In the genomic region with DNA sequence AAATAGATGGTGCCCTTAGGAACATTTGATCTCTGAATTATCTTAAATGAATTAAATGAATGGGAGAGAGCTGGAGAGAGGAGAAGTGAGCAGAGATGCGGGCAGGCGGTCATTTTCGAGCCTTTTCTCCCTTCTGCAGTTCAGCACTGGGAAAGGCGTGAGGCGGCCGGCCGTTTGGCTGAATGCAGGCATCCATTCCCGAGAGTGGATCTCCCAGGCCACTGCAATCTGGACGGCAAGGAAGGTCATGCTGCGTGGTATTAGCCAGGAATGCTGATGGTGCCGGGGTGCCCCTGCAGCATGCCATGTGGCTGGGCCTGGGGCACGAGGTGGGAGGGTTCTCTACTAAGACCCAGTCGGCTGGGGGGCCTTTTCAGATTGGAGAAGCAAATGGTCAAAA, we compare ENCODE assay signal across 33 cellular contexts. TPM values are rescaled to one million over a fixed set of nuclear protein-coding genes. Genes with fewer than 3 reads are reported as not detected.
"Had no signal": no experiment of that assay in that cellular context is flagged by ENCODE, and none has a peak within 500 bp of the region (broad histone marks: within the 10 kb centered on the region; RNA-seq: fewer than 3 reads in every experiment).

No MANE protein-coding gene starts in this region.

- H3K9me3 Mint-ChIP-seq: central memory CD8-positive, alpha-beta T cell; dendritic cell treated with granulocyte-macrophage colony-stimulating factor and Interleukin-4, amounts not matched to agents 40 ng/mL and 50 ng/mL, for 4 days; endodermal cell; natural killer cell treated with Interleukin-12 subunit alpha and Interleukin-12 subunit beta and Interleukin-15 and Interleukin-18, amount 100 ng/mL, for 72 hours; stimulated activated memory B cell treated with anti-CD40 and anti-IgM and Interleukin-4, amounts not matched to agents 10 μg/mL and 1 μg/mL and 100 μg/mL, for 72 hours had no signal

- H3K4me3 Mint-ChIP-seq: central memory CD8-positive, alpha-beta T cell; dendritic cell treated with granulocyte-macrophage colony-stimulating factor and Interleukin-4, amounts not matched to agents 40 ng/mL and 50 ng/mL, for 4 days; endodermal cell; natural killer cell treated with Interleukin-12 subunit alpha and Interleukin-12 subunit beta and Interleukin-15 and Interleukin-18, amount 100 ng/mL, for 72 hours; stimulated activated memory B cell treated with anti-CD40 and anti-IgM and Interleukin-4, amounts not matched to agents 10 μg/mL and 1 μg/mL and 100 μg/mL, for 72 hours had no signal

- H3K27me3 Mint-ChIP-seq: dendritic cell treated with granulocyte-macrophage colony-stimulating factor and Interleukin-4, amounts not matched to agents 40 ng/mL and 50 ng/mL, for 4 days had no signal

- DNase-seq: colonic mucosa; effector CD8-positive, alpha-beta T cell; endodermal cell; foreskin fibroblast; gastrocnemius medialis; head of caudate nucleus; kidney; left cardiac atrium; left ventricle myocardium superior; lower lobe of right lung; stimulated activated CD4-positive, alpha-beta T cell treated with anti-CD3 and anti-CD28 coated beads, Interleukin-12 subunit alpha, Interleukin-12 subunit beta, amount 100 ng/mL, for 4 hours; stimulated activated CD4-positive, alpha-beta T cell treated with anti-CD3 and anti-CD28 coated beads, Interleukin-2, amount 100 ng/mL, for 24 hours; stimulated activated CD4-positive, alpha-beta T cell treated with anti-CD3 and anti-CD28 coated beads, Interleukin-4, amount 100 ng/mL, for 4 hours; stimulated activated naive CD8-positive, alpha-beta T cell treated with anti-CD3 and anti-CD28 coated beads, Interleukin-15, Interleukin-2, amounts not matched to agents 100 U/mL and 50 U/mL, for 24 hours; uterus had no signal

- H3K4me1 Mint-ChIP-seq: central memory CD8-positive, alpha-beta T cell; endodermal cell; stimulated activated memory B cell treated with anti-CD40 and anti-IgM and Interleukin-4, amounts not matched to agents 10 μg/mL and 1 μg/mL and 100 μg/mL, for 72 hours had no signal

- H3K4me1 ChIP-seq: colonic mucosa, gastrocnemius medialis, lower lobe of right lung, prostate gland, right atrium auricular region, tibial nerve, upper lobe of left lung, uterus had no signal

- ATAC-seq: esophagus mucosa; gastrocnemius medialis; left cardiac atrium; left ventricle myocardium superior; lower lobe of right lung; natural killer cell treated with Interleukin-12 subunit alpha and Interleukin-12 subunit beta and Interleukin-15 and Interleukin-18, amount 100 ng/mL, for 72 hours; sciatic nerve; stimulated activated memory B cell treated with anti-CD40 and anti-IgM and Interleukin-4, amounts not matched to agents 10 μg/mL and 1 μg/mL and 100 μg/mL, for 72 hours; stimulated activated naive CD8-positive, alpha-beta T cell treated with anti-CD3 and anti-CD28 coated beads, Interleukin-15, Interleukin-2, amounts not matched to agents 100 U/mL and 50 U/mL, for 24 hours had no signal

- H3K9me3 ChIP-seq: colonic mucosa, gastrocnemius medialis, lower lobe of right lung, neutrophil, prostate gland, right atrium auricular region, thoracic aorta, tibial nerve, upper lobe of left lung, uterus had no signal

- H3K4me3 ChIP-seq: colonic mucosa, gastrocnemius medialis, lower lobe of right lung, prostate gland, right atrium auricular region, smooth muscle cell, thoracic aorta, tibial nerve, upper lobe of left lung, uterus had no signal

- H3K27ac ChIP-seq: colonic mucosa, epithelial cell of prostate, gastrocnemius medialis, lower lobe of right lung, neutrophil, prostate gland, right atrium auricular region, thoracic aorta, tibial nerve, upper lobe of left lung, uterus had no signal

- H3K27me3 ChIP-seq: colonic mucosa, gastrocnemius medialis, neutrophil, right atrium auricular region, tibial nerve, upper lobe of left lung, uterus had no signal

- H3K36me3 ChIP-seq: colonic mucosa, gastrocnemius medialis, lower lobe of right lung, neutrophil, prostate gland, right atrium auricular region, thoracic aorta, tibial nerve, upper lobe of left lung, uterus had no signal

- H3K27ac Mint-ChIP-seq: dendritic cell treated with granulocyte-macrophage colony-stimulating factor and Interleukin-4, amounts not matched to agents 40 ng/mL and 50 ng/mL, for 4 days; endodermal cell; natural killer cell treated with Interleukin-12 subunit alpha and Interleukin-12 subunit beta and Interleukin-15 and Interleukin-18, amount 100 ng/mL, for 72 hours; stimulated activated memory B cell treated with anti-CD40 and anti-IgM and Interleukin-4, amounts not matched to agents 10 μg/mL and 1 μg/mL and 100 μg/mL, for 72 hours had no signal

- H3K36me3 Mint-ChIP-seq: natural killer cell treated with Interleukin-12 subunit alpha and Interleukin-12 subunit beta and Interleukin-15 and Interleukin-18, amount 100 ng/mL, for 72 hours; stimulated activated memory B cell treated with anti-CD40 and anti-IgM and Interleukin-4, amounts not matched to agents 10 μg/mL and 1 μg/mL and 100 μg/mL, for 72 hours had no signal

RNA-seq across cellular contexts. Expression of gene CPA4, which starts 12.7 kb away (rescaled TPM):
- total RNA-seq: colonic mucosa; endodermal cell; gastrocnemius medialis; lower lobe of right lung; natural killer cell treated with Interleukin-12 subunit alpha and Interleukin-12 subunit beta and Interleukin-15 and Interleukin-18, amount 100 ng/mL, for 72 hours; thoracic aorta had no signal

RNA-seq across cellular contexts. Expression of gene CPA5, which starts 38.9 kb away (rescaled TPM):
- total RNA-seq: chondrocyte; colonic mucosa; endodermal cell; esophagus mucosa; gastrocnemius medialis; glomerular endothelial cell; left cardiac atrium; left ventricle myocardium superior; lower lobe of right lung; mononuclear cell; natural killer cell treated with Interleukin-12 subunit alpha and Interleukin-12 subunit beta and Interleukin-15 and Interleukin-18, amount 100 ng/mL, for 72 hours; right atrium auricular region; sciatic nerve; smooth muscle cell; thoracic aorta; tibial nerve; upper lobe of left lung; uterus had no signal

RNA-seq across cellular contexts. Expression of gene CPA2, which starts 39.0 kb away (rescaled TPM):
- total RNA-seq: chondrocyte; esophagus mucosa; gastrocnemius medialis; glomerular endothelial cell; kidney; left ventricle myocardium superior; lower lobe of right lung; mononuclear cell; natural killer cell treated with Interleukin-12 subunit alpha and Interleukin-12 subunit beta and Interleukin-15 and Interleukin-18, amount 100 ng/mL, for 72 hours; osteocyte; prostate gland; right atrium auricular region; smooth muscle cell had no signal
